ENCODE assay signal across 15 cellular contexts in genomic region chr6:113574147-113574546, GRCh38.
DNase-seq lines count a peak whose midpoint lies in the region; ATAC-seq and TF ChIP-seq lines count a peak whose summit lies in the region.
"Had no signal": no experiment of that assay in that cellular context is flagged by ENCODE, and none has a peak within 500 bp of the region (broad histone marks: within the 10 kb centered on the region; RNA-seq: fewer than 3 reads in every experiment).

No MANE protein-coding gene starts in this region.

- intact Hi-C loops in HCT116 (cut with micrococcal nuclease) (no loop called here), left colon (cut with DNase I, micrococcal nuclease) (no loop called here), mucosa of descending colon (cut with DNase I, micrococcal nuclease) (no loop called here), Right ventricle myocardium superior (cut with DNase I) (no loop called here)

- H3K27ac ChIP-seq in HCT116 (ENCODE audit: low read depth, low read length) (no peak overlapping the region), VCaP (peak overlapping the region; percentile 23; the same call in 1 of the 2 replicates)
- H3K27ac ChIP-seq: BLaER1 treated with 17β-estradiol and CSF1 and Interleukin-3, amounts not matched to agents 10 nM and 100 nM had no signal

- ATAC-seq in HCT116 (no peak), left colon (peak; percentile 70), mucosa of descending colon (peak; percentile 49), GM21381 (IDR thresholded peaks at IDR 0.05; ENCODE audit: unreplicated experiment) (no peak), Right ventricle myocardium superior (ENCODE audit: poor library complexity) (no peak)

- H2AFZ ChIP-seq in HCT116 (ENCODE audit: low read depth, low read length, poor library complexity, severe bottlenecking) = peak overlapping the region; percentile 15

- H3K4me2 ChIP-seq in HCT116 (ENCODE audit: low read length) = no peak overlapping the region
- H3K4me2 ChIP-seq: BLaER1 treated with 17β-estradiol and CSF1 and Interleukin-3, amounts not matched to agents 10 nM and 100 nM had no signal

- H3K4me3 ChIP-seq in HCT116 (replicated peaks in 1 of 2; ENCODE audit: low read depth in 1 of 2, low read length in 2 of 2) = no peak overlapping the region
- H3K4me3 ChIP-seq in mucosa of descending colon = no peak overlapping the region
- H3K4me3 ChIP-seq: BLaER1 treated with 17β-estradiol and CSF1 and Interleukin-3, amounts not matched to agents 10 nM and 100 nM had no signal

- H4K20me1 ChIP-seq in HCT116 (ENCODE audit: insufficient read depth) = no peaks in the 10 kb centered on the region
- H4K20me1 ChIP-seq: BLaER1 treated with 17β-estradiol and CSF1 and Interleukin-3, amounts not matched to agents 10 nM and 100 nM had no signal

- H3K36me3 ChIP-seq in HCT116 (ENCODE audit: control insufficient read depth in 1 of 2, insufficient read depth in 2 of 2, low read length in 2 of 2) (no peaks in the 10 kb centered on the region), mucosa of descending colon (ENCODE audit: low read depth) (no peaks in the 10 kb centered on the region)
- H3K36me3 ChIP-seq: BLaER1 treated with 17β-estradiol and CSF1 and Interleukin-3, amounts not matched to agents 10 nM and 100 nM had no signal

- no peaks in the 10 kb centered on the region for H3K27me3 ChIP-seq in HCT116 (ENCODE audit: insufficient read depth, low read length)
- H3K27me3 ChIP-seq: BLaER1 treated with 17β-estradiol and CSF1 and Interleukin-3, amounts not matched to agents 10 nM and 100 nM had no signal

- CTCF ChIA-PET in HCT116 (lab: Charles Lee) = no interaction called here

- POLR2A ChIA-PET in HCT116 (lab: Charles Lee) = no interaction called here

- BruUV-seq in HCT116 (replicated peaks; lab: Mats Ljungman, UMichigan) = no TSS peak

- no peak overlapping the region for H3K9ac ChIP-seq in HCT116 (ENCODE audit: low read length)
- H3K9ac ChIP-seq: BLaER1 treated with 17β-estradiol and CSF1 and Interleukin-3, amounts not matched to agents 10 nM and 100 nM had no signal

- TF ChIP-seq POLR2A in HCT116 (IDR thresholded peaks at IDR 0.05; ENCODE audit: borderline replicate concordance, extremely low read depth, insufficient read depth, insufficient read length) = no peak

- H3K9me3 ChIP-seq in HCT116 (ENCODE audit: control insufficient read depth in 1 of 2, insufficient read depth in 1 of 2, low read depth in 1 of 2, low read length in 2 of 2) (no peaks in the 10 kb centered on the region), mucosa of descending colon (no peaks in the 10 kb centered on the region)

- no peak for DNase-seq in HCT116 (ENCODE audit: low read depth, low spot score)
- no peak for DNase-seq in left colon
- no peak for DNase-seq in mucosa of descending colon
- no peak for DNase-seq in Right ventricle myocardium superior
- DNase-seq in activated CD4-positive, alpha-beta T cell treated with anti-CD3 and anti-CD28 coated beads, Interleukin-2, amount 50 U/mL, for 4 hours = no peak
- DNase-seq: CD8-positive, alpha-beta memory T cell; COR-L47; DMS 273 treated with DMSO at 0.1 percent for 48 hours; DMS79; GDM1; GOT3; H7 had no signal

- RAD21 ChIA-PET in HCT116 (lab: Charles Lee; ENCODE audit: low non-redundant PET in 1 of 2, low total read pairs in 2 of 2, uncharacterized antibody in 2 of 2, unreplicated experiment in 2 of 2) = no interaction called here

- no peaks in the 10 kb centered on the region for H3K9me2 ChIP-seq in HCT116 (ENCODE audit: insufficient read depth)

- TF ChIP-seq CTCF in HCT116 (IDR thresholded peaks at IDR 0.05 in 2 of 3, conservative IDR thresholded peaks at IDR 0.05 in 1 of 3; ENCODE audit: borderline replicate concordance in 1 of 3, insufficient read depth in 1 of 3, low read depth in 2 of 3, low read length in 2 of 3) (no peak), VCaP (conservative IDR thresholded peaks at IDR 0.05) (no peak), mucosa of descending colon (IDR thresholded peaks at IDR 0.05) (no peak)

- no peak for TF ChIP-seq RAD21 in HCT116 (IDR thresholded peaks at IDR 0.05; ENCODE audit: low read depth)

- no peaks in the 10 kb centered on the region for H3K4me1 ChIP-seq in HCT116 (ENCODE audit: control insufficient read depth in 1 of 2, insufficient read depth in 2 of 2, low read length in 2 of 2)
- no peaks in the 10 kb centered on the region for H3K4me1 ChIP-seq in mucosa of descending colon (ENCODE audit: low read depth)

- no peaks in the 10 kb centered on the region for H3K79me2 ChIP-seq in HCT116 (ENCODE audit: insufficient read depth, low read length)

TF ChIP-seq in HCT116, 20 proteins besides CTCF, POLR2A, EP300 and RAD21:
- TF ChIP-seq, protein P1, sequence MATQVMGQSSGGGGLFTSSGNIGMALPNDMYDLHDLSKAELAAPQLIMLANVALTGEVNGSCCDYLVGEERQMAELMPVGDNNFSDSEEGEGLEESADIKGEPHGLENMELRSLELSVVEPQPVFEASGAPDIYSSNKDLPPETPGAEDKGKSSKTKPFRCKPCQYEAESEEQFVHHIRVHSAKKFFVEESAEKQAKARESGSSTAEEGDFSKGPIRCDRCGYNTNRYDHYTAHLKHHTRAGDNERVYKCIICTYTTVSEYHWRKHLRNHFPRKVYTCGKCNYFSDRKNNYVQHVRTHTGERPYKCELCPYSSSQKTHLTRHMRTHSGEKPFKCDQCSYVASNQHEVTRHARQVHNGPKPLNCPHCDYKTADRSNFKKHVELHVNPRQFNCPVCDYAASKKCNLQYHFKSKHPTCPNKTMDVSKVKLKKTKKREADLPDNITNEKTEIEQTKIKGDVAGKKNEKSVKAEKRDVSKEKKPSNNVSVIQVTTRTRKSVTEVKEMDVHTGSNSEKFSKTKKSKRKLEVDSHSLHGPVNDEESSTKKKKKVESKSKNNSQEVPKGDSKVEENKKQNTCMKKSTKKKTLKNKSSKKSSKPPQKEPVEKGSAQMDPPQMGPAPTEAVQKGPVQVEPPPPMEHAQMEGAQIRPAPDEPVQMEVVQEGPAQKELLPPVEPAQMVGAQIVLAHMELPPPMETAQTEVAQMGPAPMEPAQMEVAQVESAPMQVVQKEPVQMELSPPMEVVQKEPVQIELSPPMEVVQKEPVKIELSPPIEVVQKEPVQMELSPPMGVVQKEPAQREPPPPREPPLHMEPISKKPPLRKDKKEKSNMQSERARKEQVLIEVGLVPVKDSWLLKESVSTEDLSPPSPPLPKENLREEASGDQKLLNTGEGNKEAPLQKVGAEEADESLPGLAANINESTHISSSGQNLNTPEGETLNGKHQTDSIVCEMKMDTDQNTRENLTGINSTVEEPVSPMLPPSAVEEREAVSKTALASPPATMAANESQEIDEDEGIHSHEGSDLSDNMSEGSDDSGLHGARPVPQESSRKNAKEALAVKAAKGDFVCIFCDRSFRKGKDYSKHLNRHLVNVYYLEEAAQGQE (IDR thresholded peaks at IDR 0.05; ENCODE audit: low read depth) = no peak
- TF ChIP-seq EGR1 (IDR thresholded peaks at IDR 0.05; ENCODE audit: low read depth) (no peak), CEBPB (IDR thresholded peaks at IDR 0.05; ENCODE audit: low read depth) (no peak), FOSL1 (IDR thresholded peaks at IDR 0.05; ENCODE audit: low read depth) (no peak), EZH2 (IDR thresholded peaks at IDR 0.05) (no peak), ATF3 (IDR thresholded peaks at IDR 0.05) (no peak)

Comparison
In these comparisons a context has a peak if more than half of its experiments do, and no peak if none do; other contexts are left out.
1. ATAC-seq: peak in left colon (single experiment) and mucosa of descending colon (single experiment); none in HCT116 (single experiment), GM21381 (single experiment) and Right ventricle myocardium superior (single experiment).